8 cellular contexts compared by ENCODE assay signal in the genomic region with DNA sequence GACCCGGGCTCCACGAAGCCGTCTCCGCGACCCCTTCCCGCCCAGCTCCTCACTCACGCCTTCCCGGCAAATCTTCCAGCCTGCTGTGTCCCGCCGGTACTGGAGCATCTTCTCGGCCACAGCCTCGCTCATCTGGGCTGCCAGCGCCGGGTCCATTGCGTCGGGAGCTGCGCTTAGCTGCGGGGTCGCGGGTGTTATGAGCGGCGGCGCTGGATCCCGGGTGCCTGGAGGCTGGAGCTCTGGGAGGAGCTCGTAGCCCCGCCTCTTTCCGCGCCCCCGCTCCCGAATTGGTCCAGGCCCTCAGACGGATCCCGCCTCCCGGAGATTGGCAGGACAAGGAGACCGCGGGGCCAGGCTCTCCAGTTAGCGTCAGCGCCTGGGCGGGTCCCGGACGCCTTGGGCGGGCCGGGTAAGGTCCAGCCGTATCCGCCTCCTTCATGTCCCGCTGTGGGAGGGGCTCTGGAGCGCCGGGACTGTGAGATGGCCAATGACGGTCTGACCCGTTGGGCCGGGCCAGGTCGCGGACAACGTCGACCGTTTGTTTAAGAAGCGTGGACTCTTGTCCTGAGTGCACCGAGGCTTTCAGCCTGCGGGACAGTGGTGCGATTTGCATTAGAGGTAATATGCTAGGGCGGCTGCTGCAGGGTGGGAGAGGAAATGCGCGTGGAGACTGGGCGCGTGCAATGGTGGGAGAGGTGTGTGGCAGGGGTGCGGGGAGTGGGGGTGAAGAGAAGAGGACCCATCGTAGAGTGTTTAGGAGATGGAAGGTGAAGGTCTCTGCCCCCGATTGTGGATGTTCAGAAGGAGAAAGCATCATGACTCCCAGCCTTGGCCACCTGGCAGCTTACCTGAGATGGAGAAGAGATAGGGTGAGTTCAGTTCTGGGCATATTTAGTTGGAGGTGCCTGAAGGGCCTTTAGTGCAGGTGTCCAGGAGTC.
A peak's percentile ranks its signal among the peaks of the same experiment; 100 is the strongest.
DNase-seq lines count a peak whose midpoint lies in the region; ATAC-seq, FAIRE-seq and TF ChIP-seq lines count a peak whose summit lies in the region.

A gene with protein sequence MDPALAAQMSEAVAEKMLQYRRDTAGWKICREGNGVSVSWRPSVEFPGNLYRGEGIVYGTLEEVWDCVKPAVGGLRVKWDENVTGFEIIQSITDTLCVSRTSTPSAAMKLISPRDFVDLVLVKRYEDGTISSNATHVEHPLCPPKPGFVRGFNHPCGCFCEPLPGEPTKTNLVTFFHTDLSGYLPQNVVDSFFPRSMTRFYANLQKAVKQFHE (minus strand): TSS at position 198 of the 938 bp plus-strand sequence. CDS start 42 bp downstream, at position 156.

- no peaks in the 10 kb centered on the region for H3K9me3 ChIP-seq in RWPE2 (ENCODE audit: severe bottlenecking)

- H3K4me3 ChIP-seq in RWPE2 (ENCODE audit: severe bottlenecking), result peak within 1 kb of the TSS; percentile 45

- DNase-seq in EL (peak; percentile 98), H54 (ENCODE audit: insufficient read length, low spot score) (peak; percentile 83), LoVo (ENCODE audit: low spot score) (peak; percentile 99), RWPE2 (ENCODE audit: low spot score) (peak; percentile 100), fibroblast of the conjunctiva (ENCODE audit: low read depth) (peak; percentile 92), nephron progenitor cell (peak; percentile 99)
- DNase-seq in activated effector memory CD4-positive, alpha-beta T cell treated with Interleukin-2 at 50 U/mL for 16 hours, result peak; percentile 92

- TF ChIP-seq CTCF in RWPE2 (IDR thresholded peaks at IDR 0.05; ENCODE audit: poor library complexity, severe bottlenecking) (no peak), nephron progenitor cell (IDR thresholded peaks at IDR 0.05) (no peak)

- no peaks in the 10 kb centered on the region for H3K9me3 Mint-ChIP-seq in nephron progenitor cell
- H3K9me3 Mint-ChIP-seq in stimulated activated naive CD8-positive, alpha-beta T cell treated with anti-CD3 and anti-CD28 coated beads, Interleukin-15, Interleukin-2, amounts not matched to agents 100 ng/mL and 50 ng/mL, for 24 hours, result no peaks in the 10 kb centered on the region

- H3K4me3 Mint-ChIP-seq in nephron progenitor cell, result peak within 1 kb of the TSS; percentile 98
- peak within 1 kb of the TSS; percentile 99 for H3K4me3 Mint-ChIP-seq in stimulated activated naive CD8-positive, alpha-beta T cell treated with anti-CD3 and anti-CD28 coated beads, Interleukin-15, Interleukin-2, amounts not matched to agents 100 ng/mL and 50 ng/mL, for 24 hours

- peak within 1 kb of the TSS; percentile 51 for H3K27ac ChIP-seq in RWPE2 (ENCODE audit: poor library complexity, severe bottlenecking)

- H3K27ac Mint-ChIP-seq in nephron progenitor cell, result no peak within 1 kb of the TSS
- H3K27ac Mint-ChIP-seq in stimulated activated naive CD8-positive, alpha-beta T cell treated with anti-CD3 and anti-CD28 coated beads, Interleukin-15, Interleukin-2, amounts not matched to agents 100 ng/mL and 50 ng/mL, for 24 hours, result peak within 1 kb of the TSS; percentile 90

- H3K27me3 Mint-ChIP-seq in nephron progenitor cell (ENCODE audit: low read depth, poor library complexity), result peaks cover 34% of the 10 kb centered on the region
- H3K27me3 Mint-ChIP-seq in stimulated activated naive CD8-positive, alpha-beta T cell treated with anti-CD3 and anti-CD28 coated beads, Interleukin-15, Interleukin-2, amounts not matched to agents 100 ng/mL and 50 ng/mL, for 24 hours, result no peaks in the 10 kb centered on the region

- H3K36me3 Mint-ChIP-seq in nephron progenitor cell (ENCODE audit: low read depth), result no peaks in the 10 kb centered on the region
- H3K36me3 Mint-ChIP-seq in stimulated activated naive CD8-positive, alpha-beta T cell treated with anti-CD3 and anti-CD28 coated beads, Interleukin-15, Interleukin-2, amounts not matched to agents 100 ng/mL and 50 ng/mL, for 24 hours (ENCODE audit: low read depth), result peaks cover 21% of the 10 kb centered on the region

- H3K4me1 Mint-ChIP-seq in nephron progenitor cell, result peaks cover 25% of the 10 kb centered on the region
- H3K4me1 Mint-ChIP-seq in stimulated activated naive CD8-positive, alpha-beta T cell treated with anti-CD3 and anti-CD28 coated beads, Interleukin-15, Interleukin-2, amounts not matched to agents 100 ng/mL and 50 ng/mL, for 24 hours (ENCODE audit: low read depth), result peaks cover 34% of the 10 kb centered on the region

- FAIRE-seq in H54 (lab: Jason Lieb, UNC), result no peak

- H3K4me1 ChIP-seq in RWPE2 (ENCODE audit: insufficient read depth, poor library complexity, severe bottlenecking), result peaks cover 6% of the 10 kb centered on the region

- no peaks in the 10 kb centered on the region for H3K27me3 ChIP-seq in RWPE2 (ENCODE audit: insufficient read depth, poor library complexity, severe bottlenecking)

- H3K36me3 ChIP-seq in RWPE2 (ENCODE audit: low read depth), result peaks cover 29% of the 10 kb centered on the region

- peak; percentile 66; the same call in 1 of the 2 replicates for TF ChIP-seq POLR2A in H54 (IDR thresholded peaks at IDR 0.05; ENCODE audit: low read depth, low read length)

- ATAC-seq in RWPE2 (ENCODE audit: low read depth), result peak; percentile 99

Comparison
In these comparisons a context has a peak if more than half of its experiments do, and no peak if none do; other contexts are left out.
1. Peak in every context shown above with its lines: DNase-seq, ATAC-seq, H3K4me3 ChIP-seq and H3K27ac ChIP-seq.